ENCODE assay signal across 10 cellular contexts in genomic region chr3:27166888-27167287, GRCh38.
DNase-seq lines count a peak whose midpoint lies in the region; ATAC-seq and TF ChIP-seq lines count a peak whose summit lies in the region.
"Had no signal": no experiment of that assay in that cellular context is flagged by ENCODE, and none has a peak within 500 bp of the region (broad histone marks: within the 10 kb centered on the region; RNA-seq: fewer than 3 reads in every experiment).

No MANE protein-coding gene starts in this region.

- 0% methylated on average over 3 of the region's 3 CpGs for WGBS in mammary epithelial cell (ENCODE audit: low coverage, missing lambda C conversion rate)
- no CpG with 5 or more reads among the region's 3 CpGs for WGBS in mesendoderm (ENCODE audit: extremely low coverage, insufficient coverage, low lambda C conversion rate)

- dilution Hi-C loops in mammary epithelial cell (cut with HindIII; ENCODE audit: low sequenced_read_pairs): no loop called here

- H2BK15ac ChIP-seq in mesendoderm (replicated peaks; ENCODE audit: low read depth): no peak overlapping the region

- no peak overlapping the region for H4K8ac ChIP-seq in mesendoderm (ENCODE audit: low read depth, low read length)

- H3K56ac ChIP-seq in mesendoderm (ENCODE audit: low read length): no peak overlapping the region

- no peak overlapping the region for H3K4me3 ChIP-seq in BJ (ENCODE audit: low read depth, low read length)
- H3K4me3 ChIP-seq in MM.1S (ENCODE audit: low read length): no peak overlapping the region
- H3K4me3 ChIP-seq in mammary epithelial cell (replicated peaks in 1 of 3; ENCODE audit: insufficient read depth in 1 of 3, low read depth in 2 of 3, low read length in 3 of 3): no peak overlapping the region
- H3K4me3 ChIP-seq in mesendoderm (ENCODE audit: low read length): no peak overlapping the region
- H3K4me3 ChIP-seq: esophagus muscularis mucosa had no signal

- POLR2A ChIA-PET in BJ (lab: Charles Lee): interaction anchor here (0.6 kb wide), 1 partner anchor 203 kb away, joined by 3 read pairs; no protein-coding TSS in a partner anchor

- H3K4me1 ChIP-seq in MM.1S (ENCODE audit: low read length): no peaks in the 10 kb centered on the region
- H3K4me1 ChIP-seq in mammary epithelial cell (ENCODE audit: insufficient read depth, low read length): no peaks in the 10 kb centered on the region
- H3K4me1 ChIP-seq in mesendoderm (ENCODE audit: control insufficient read depth, low read depth, low read length): no peaks in the 10 kb centered on the region

- H4K5ac ChIP-seq in mesendoderm (ENCODE audit: low read length): no peak overlapping the region

- H3K79me1 ChIP-seq in mesendoderm (ENCODE audit: low read length): no peaks in the 10 kb centered on the region

- no TSS peak for BruUV-seq in mammary epithelial cell (replicated peaks; lab: Mats Ljungman, UMichigan)

- DNase-seq in BJ (ENCODE audit: low read depth): peak; percentile 94
- DNase-seq in MM.1S: peak; percentile 66
- peak; percentile 58 for DNase-seq in mammary epithelial cell
- DNase-seq in mesendoderm: peak; percentile 60
- DNase-seq in activated CD4-positive, alpha-beta T cell treated with anti-CD3 and anti-CD28 coated beads, Interleukin-2, amount 50 U/mL, for 4 hours: no peak
- DNase-seq in mucosa of gallbladder (ENCODE audit: low spot score): no peak
- DNase-seq: NCI-H146 had no signal

- H3K4ac ChIP-seq in mesendoderm (ENCODE audit: low read depth, low read length): no peak overlapping the region

- no peak overlapping the region for H3K9ac ChIP-seq in MM.1S (ENCODE audit: low read length)
- no peak overlapping the region for H3K9ac ChIP-seq in mammary epithelial cell (ENCODE audit: insufficient read depth, low read length)
- no peak overlapping the region for H3K9ac ChIP-seq in mesendoderm (ENCODE audit: low read length)

- H3K36me3 ChIP-seq in BJ (ENCODE audit: control insufficient read depth, insufficient read depth, low read length) (no peaks in the 10 kb centered on the region), MM.1S (replicated peaks; ENCODE audit: insufficient read depth, low read length) (no peaks in the 10 kb centered on the region), mammary epithelial cell (ENCODE audit: insufficient read depth, low read length) (no peaks in the 10 kb centered on the region), mesendoderm (ENCODE audit: control insufficient read depth, insufficient read depth, low read length) (no peaks in the 10 kb centered on the region)
- H3K36me3 ChIP-seq: esophagus muscularis mucosa had no signal

- no peak overlapping the region for H3K23ac ChIP-seq in mesendoderm (ENCODE audit: low read length)

- H3K27me3 ChIP-seq in BJ (ENCODE audit: control insufficient read depth, insufficient read depth, low read length): no peaks in the 10 kb centered on the region
- no peaks in the 10 kb centered on the region for H3K27me3 ChIP-seq in MM.1S (replicated peaks; ENCODE audit: insufficient read depth, low read length)
- H3K27me3 ChIP-seq in mammary epithelial cell (ENCODE audit: insufficient read depth, low read length): no peaks in the 10 kb centered on the region
- H3K27me3 ChIP-seq in mesendoderm (ENCODE audit: insufficient read depth, low read length, poor library complexity): no peaks in the 10 kb centered on the region
- H3K27me3 ChIP-seq: esophagus muscularis mucosa had no signal

- ATAC-seq in GM18517 (IDR thresholded peaks at IDR 0.05; ENCODE audit: unreplicated experiment): no peak
- no peak for ATAC-seq in GM21825 (IDR thresholded peaks at IDR 0.05; ENCODE audit: unreplicated experiment)

- H3K18ac ChIP-seq in mesendoderm (ENCODE audit: low read length): no peak overlapping the region

- TF ChIP-seq CTCF in BJ (IDR thresholded peaks at IDR 0.05; ENCODE audit: insufficient read depth, low read depth, low read length) (no peak), MM.1S (IDR thresholded peaks at IDR 0.05; ENCODE audit: low read length) (no peak), mammary epithelial cell (conservative IDR thresholded peaks at IDR 0.05 in 1 of 2, IDR thresholded peaks at IDR 0.05 in 1 of 2; ENCODE audit: extremely low read depth in 1 of 2, insufficient read depth in 1 of 2, low read depth in 1 of 2, low read length in 2 of 2) (no peak)

- H3K27ac ChIP-seq in MM.1S (ENCODE audit: low read length) (no peak overlapping the region), mammary epithelial cell (ENCODE audit: insufficient read depth, low read depth, low read length) (no peak overlapping the region), mesendoderm (ENCODE audit: low read depth, low read length) (no peak overlapping the region)

- H4K20me1 ChIP-seq in MM.1S (ENCODE audit: insufficient read depth, low read length): no peaks in the 10 kb centered on the region
- H4K20me1 ChIP-seq in mammary epithelial cell (ENCODE audit: insufficient read depth, low read length): no peaks in the 10 kb centered on the region

- H3F3A ChIP-seq in MM.1S (ENCODE audit: insufficient read depth, low read length): no peaks in the 10 kb centered on the region

- intact Hi-C loops in mammary epithelial cell (cut with micrococcal nuclease): loop anchor here (10.0 kb wide), 1 partner anchor 58 kb away; no protein-coding TSS in a partner anchor

- H2AFZ ChIP-seq in MM.1S (ENCODE audit: low read length) (no peak overlapping the region), mammary epithelial cell (ENCODE audit: low read depth, low read length) (no peak overlapping the region)

- no peak overlapping the region for H2AK5ac ChIP-seq in mesendoderm (ENCODE audit: low read length)

- no peaks in the 10 kb centered on the region for H3K79me2 ChIP-seq in MM.1S (ENCODE audit: low read length)
- H3K79me2 ChIP-seq in mammary epithelial cell (ENCODE audit: insufficient read depth, low read length): no peaks in the 10 kb centered on the region
- no peaks in the 10 kb centered on the region for H3K79me2 ChIP-seq in mesendoderm (ENCODE audit: control insufficient read depth, insufficient read depth, low read length)

- no peak overlapping the region for H2BK120ac ChIP-seq in mesendoderm (ENCODE audit: low read depth, low read length)

- no peak overlapping the region for H2BK5ac ChIP-seq in mesendoderm (ENCODE audit: low read length)

- H3K9me3 ChIP-seq in MM.1S (replicated peaks; ENCODE audit: insufficient read depth, low read length) (no peaks in the 10 kb centered on the region), mammary epithelial cell (replicated peaks; ENCODE audit: insufficient read depth, low read length) (no peaks in the 10 kb centered on the region)
- H3K9me3 ChIP-seq: esophagus muscularis mucosa had no signal

- no peaks in the 10 kb centered on the region for H3K9me2 ChIP-seq in MM.1S (replicated peaks; ENCODE audit: insufficient read depth, low read length)

- CTCF ChIA-PET in BJ (lab: Yijun Ruan, JAX) (interaction anchor here (0.9 to 1.2 kb wide), 2 partner anchors 25 to 87 kb away, joined by 3 to 4 read pairs; no protein-coding TSS in a partner anchor), mammary epithelial cell (lab: Charles Lee; ENCODE audit: low non-redundant PET) (interaction anchor here (0.6 kb wide), 1 partner anchor 85 kb away, joined by 3 read pairs; no protein-coding TSS in a partner anchor)

- in situ Hi-C loops in mammary epithelial cell (cut with MboI; ENCODE audit: low sequenced_read_pairs in 2 of 2): no loop called here

- H3K4me2 ChIP-seq in MM.1S (ENCODE audit: low read depth, low read length) (no peak overlapping the region), mammary epithelial cell (ENCODE audit: insufficient read depth, low read depth, low read length) (no peak overlapping the region), mesendoderm (ENCODE audit: low read length) (no peak overlapping the region)

Comparison
In these comparisons a context has a peak if more than half of its experiments do, and no peak if none do; other contexts are left out.
1. DNase-seq: peak in BJ (single experiment), MM.1S (single experiment), mammary epithelial cell (single experiment) and mesendoderm (single experiment); none in activated CD4-positive, alpha-beta T cell treated with anti-CD3 and anti-CD28 coated beads, Interleukin-2, amount 50 U/mL, for 4 hours (0 of 2) and mucosa of gallbladder (single experiment).